ENCODE assay signal across 11 cellular contexts in the genomic region with DNA sequence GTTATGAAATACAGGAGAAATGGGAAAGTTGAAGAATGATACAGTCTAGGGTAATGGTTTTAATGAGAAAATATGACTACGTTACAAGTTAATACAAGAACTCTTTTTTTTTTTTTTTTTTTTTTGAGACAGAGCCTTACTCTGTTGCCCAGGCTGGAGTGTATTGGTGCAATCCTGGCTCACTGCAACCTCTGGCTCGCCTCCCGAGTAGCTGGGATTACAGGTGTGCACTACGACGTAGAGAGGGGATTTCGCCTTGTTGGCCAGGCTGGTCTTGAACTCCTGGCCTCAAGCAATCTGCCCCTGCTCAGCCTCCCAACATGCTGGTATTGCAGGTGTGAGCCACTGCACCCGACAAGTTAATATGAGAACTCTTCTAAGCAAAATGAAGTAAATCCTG.
"Had no signal": no experiment of that assay in that cellular context is flagged by ENCODE, and none has a peak within 500 bp of the region (broad histone marks: within the 10 kb centered on the region; RNA-seq: fewer than 3 reads in every experiment).

No MANE protein-coding gene starts in this region.

- H3K36me3 ChIP-seq: heart right ventricle, left ventricle myocardium inferior, pancreas, stomach, thyroid gland, transverse colon, upper lobe of right lung had no signal

- H3K9me3 ChIP-seq: heart right ventricle, left ventricle myocardium inferior, pancreas, psoas muscle, stomach, testis, thyroid gland, transverse colon, upper lobe of right lung had no signal

- H3K4me3 ChIP-seq: heart right ventricle, left ventricle myocardium inferior, lung, pancreas, psoas muscle, skin epidermis, stomach, testis, thyroid gland, transverse colon, upper lobe of right lung had no signal

- H3K27me3 ChIP-seq: heart right ventricle, pancreas, stomach, testis, thyroid gland, transverse colon, upper lobe of right lung had no signal

- DNase-seq: upper lobe of right lung had no signal

- H3K4me1 ChIP-seq: heart right ventricle, left ventricle myocardium inferior, pancreas, psoas muscle, testis, thyroid gland had no signal

- H3K27ac ChIP-seq: heart right ventricle, left ventricle myocardium inferior, pancreas, psoas muscle, skin epidermis, stomach, testis, thyroid gland, upper lobe of right lung had no signal
